ENCODE assay signal across 19 cellular contexts in genomic region chr2:26685312-26685711, GRCh38. TPM values are rescaled to one million over a fixed set of nuclear protein-coding genes. Genes with fewer than 3 reads are reported as not detected.
DNase-seq lines count a peak whose midpoint lies in the region; ATAC-seq and TF ChIP-seq lines count a peak whose summit lies in the region.
"Had no signal": no experiment of that assay in that cellular context is flagged by ENCODE, and none has a peak within 500 bp of the region (broad histone marks: within the 10 kb centered on the region; RNA-seq: fewer than 3 reads in every experiment).

No MANE protein-coding gene starts in this region.

- no peak for ATAC-seq in left cardiac atrium
- no peak for ATAC-seq in Right ventricle myocardium superior (ENCODE audit: poor library complexity)
- ATAC-seq in HG02870 (IDR thresholded peaks at IDR 0.05; ENCODE audit: unreplicated experiment) = no peak
- ATAC-seq: CD8-positive, alpha-beta T cell had no signal

- in situ Hi-C loops in GM13976 (cut with MboI; ENCODE audit: low sequenced_read_pairs, unreplicated experiment) = no loop called here

- intact Hi-C loops in left cardiac atrium (cut with DNase I) = no loop called here
- intact Hi-C loops in Right ventricle myocardium superior (cut with DNase I) = no loop called here

- no peak for TF ChIP-seq CTCF in GM13976 (IDR thresholded peaks at IDR 0.05; ENCODE audit: borderline replicate concordance, control extremely low read depth, extremely low read depth, insufficient read depth, missing control alignments)

- DNase-seq in DMS53 (lab: John Stamatoyannopoulos, UW) (peak; percentile 21), DMS53 treated with DMSO at 0.1 percent for 48 hours (lab: John Stamatoyannopoulos, UW; ENCODE audit: unreplicated experiment) (no peak), left cardiac atrium (peak; percentile 11), Right ventricle myocardium superior (no peak), left kidney (ENCODE audit: low read depth, low spot score) (peak; percentile 32), NCI-H524 (lab: John Stamatoyannopoulos, UW) (no peak), GM13976 (ENCODE audit: low spot score) (no peak)
- DNase-seq: ACHN; CD8-positive, alpha-beta T cell; GDM1; IMR-90; NCI-H1105; NCI-H187 treated with DMSO at 0.1 percent for 48 hours; NCI-H2107; NCI-H226; SJCRH30 had no signal

RNA-seq across cellular contexts. Expression of gene KCNK3, which starts 7.2 kb away (rescaled TPM):
- total RNA-seq in left cardiac atrium = 10 to 100 TPM; 30.9 to 35.4 TPM
- 2.7 TPM for total RNA-seq in Right ventricle myocardium superior
- total RNA-seq: CD8-positive, alpha-beta T cell had no signal

RNA-seq across cellular contexts. Expression of gene CIB4, which starts 44.1 kb away (rescaled TPM):
- total RNA-seq in left cardiac atrium (under 1 TPM in 1 of 2 donors, not detected in 1; 0.44 TPM), Right ventricle myocardium superior (not detected)
- total RNA-seq: CD8-positive, alpha-beta T cell; Daoy; H4; IMR-90; SJCRH30 had no signal

Comparison
In these comparisons a context has a peak if more than half of its experiments do, and no peak if none do; other contexts are left out.
1. DNase-seq: peak in DMS53 (single experiment), left cardiac atrium (single experiment) and left kidney (single experiment); none in DMS53 treated with DMSO at 0.1 percent for 48 hours (single experiment), Right ventricle myocardium superior (single experiment), NCI-H524 (0 of 2) and GM13976 (single experiment).